Comparison of ENCODE assay signal across 8 cellular contexts in genomic region chr7:54788664-54789063, GRCh38. TPM values are rescaled to one million over a fixed set of nuclear protein-coding genes. Genes with fewer than 3 reads are reported as not detected.
DNase-seq lines count a peak whose midpoint lies in the region; ATAC-seq and TF ChIP-seq lines count a peak whose summit lies in the region.

No MANE protein-coding gene starts in this region.

- H3K4me1 ChIP-seq in RWPE2 (ENCODE audit: insufficient read depth, poor library complexity, severe bottlenecking) (peaks cover 19% of the 10 kb centered on the region), thoracic aorta (ENCODE audit: control insufficient read depth in 1 of 2, low read depth in 2 of 2) (no peaks in the 10 kb centered on the region)

- DNase-seq in EL (peak; percentile 85), KBM-7 (peak; percentile 53), RWPE2 (ENCODE audit: low spot score) (no peak), dermis microvascular lymphatic vessel endothelial cell (ENCODE audit: low read depth in 2 of 2) (peak; percentile 43 to 79), medulla oblongata (ENCODE audit: extremely low spot score) (peak; percentile 77), thoracic aorta (ENCODE audit: low spot score) (no peak)

- H3K27ac ChIP-seq in RWPE2 (ENCODE audit: poor library complexity, severe bottlenecking), result peak overlapping the region; percentile 8
- no peak overlapping the region for H3K27ac ChIP-seq in thoracic aorta

- TF ChIP-seq CTCF in RWPE2 (IDR thresholded peaks at IDR 0.05; ENCODE audit: poor library complexity, severe bottlenecking), result peak; percentile 83
- TF ChIP-seq CTCF in thoracic aorta (IDR thresholded peaks at IDR 0.05), result peak; percentile 64

- H3K27me3 ChIP-seq in RWPE2 (ENCODE audit: insufficient read depth, poor library complexity, severe bottlenecking) (no peaks in the 10 kb centered on the region), thoracic aorta (replicated peaks; ENCODE audit: insufficient read depth) (no peaks in the 10 kb centered on the region)

- in situ Hi-C loops in KBM-7 (cut with MboI; ENCODE audit: low pct_unique_long_range_greater_than_20kb, low sequenced_read_pairs), result loop anchor here (25.0 kb wide), 1 partner anchor 474 kb away; no protein-coding TSS in a partner anchor

- no peak overlapping the region for H3K4me3 ChIP-seq in RWPE2 (ENCODE audit: severe bottlenecking)
- no peak overlapping the region for H3K4me3 ChIP-seq in thoracic aorta

- H3K9me3 ChIP-seq in RWPE2 (ENCODE audit: severe bottlenecking) (no peaks in the 10 kb centered on the region), thoracic aorta (no peaks in the 10 kb centered on the region)

- ATAC-seq in GM21367 (IDR thresholded peaks at IDR 0.05; ENCODE audit: unreplicated experiment) (peak; percentile 70), RWPE2 (ENCODE audit: low read depth) (peak; percentile 88), thoracic aorta (ENCODE audit: insufficient number of reproducible peaks, low FRiP score, low read depth) (no peak), HG03135 (IDR thresholded peaks at IDR 0.05; ENCODE audit: unreplicated experiment) (no peak)

- H3K36me3 ChIP-seq in RWPE2 (ENCODE audit: low read depth), result no peaks in the 10 kb centered on the region
- no peaks in the 10 kb centered on the region for H3K36me3 ChIP-seq in thoracic aorta

RNA-seq across cellular contexts. Expression of gene SEC61G, which starts 29.7 kb away (rescaled TPM):
- total RNA-seq in dermis microvascular lymphatic vessel endothelial cell, result 137 and 180 TPM in 2 replicates
- total RNA-seq in thoracic aorta, result 100 to 1,000 TPM; 224 to 376 TPM

Comparison
In these comparisons a context has a peak if more than half of its experiments do, and no peak if none do; other contexts are left out.
1. DNase-seq: peak in EL (single experiment), KBM-7 (single experiment), dermis microvascular lymphatic vessel endothelial cell (2 of 2) and medulla oblongata (single experiment); none in RWPE2 (single experiment) and thoracic aorta (single experiment).
2. ATAC-seq: peak in GM21367 (single experiment) and RWPE2 (single experiment); none in thoracic aorta (single experiment) and HG03135 (single experiment).